18 cellular contexts compared by ENCODE assay signal in the genomic region with DNA sequence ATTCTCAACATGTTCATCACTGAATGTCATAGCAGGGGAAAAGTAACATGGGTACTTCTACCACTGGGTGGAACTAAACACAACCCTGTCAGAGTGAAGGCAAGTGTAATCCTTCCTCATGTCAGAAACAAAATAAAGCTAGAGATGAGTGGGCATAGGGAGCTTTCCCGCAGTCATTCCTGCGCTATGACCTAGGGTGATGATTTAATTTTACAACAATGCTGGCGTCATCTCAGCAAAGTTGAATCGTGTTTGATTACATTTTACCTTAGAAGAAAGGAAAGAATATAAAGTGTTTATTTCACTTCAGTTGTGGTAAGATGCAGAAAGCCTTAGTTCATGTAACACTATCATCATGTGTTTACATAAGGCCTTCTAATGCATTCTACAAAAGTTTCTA.
A peak's percentile ranks its signal among the peaks of the same experiment; 100 is the strongest.
DNase-seq lines count a peak whose midpoint lies in the region; ATAC-seq, FAIRE-seq and TF ChIP-seq lines count a peak whose summit lies in the region.
"Had no signal": no experiment of that assay in that cellular context is flagged by ENCODE, and none has a peak within 500 bp of the region (broad histone marks: within the 10 kb centered on the region; RNA-seq: fewer than 3 reads in every experiment).

No MANE protein-coding gene starts in this region.

- no peak overlapping the region for H2AFZ ChIP-seq in ACC112 (ENCODE audit: low read length, unreplicated experiment)
- H2AFZ ChIP-seq in astrocyte (ENCODE audit: low read depth, low read length), result no peak overlapping the region
- H2AFZ ChIP-seq in hepatocyte, result no peak overlapping the region
- H2AFZ ChIP-seq: GM23338 had no signal

- H3K4me3 ChIP-seq in ACC112 (ENCODE audit: low read depth, low read length) (no peak overlapping the region), astrocyte (ENCODE audit: insufficient read depth, low read depth, low read length) (no peak overlapping the region), fibroblast of mammary gland (ENCODE audit: control insufficient read depth, low read depth, low read length) (no peak overlapping the region), hepatocyte (no peak overlapping the region)
- H3K4me3 ChIP-seq: GM12878, GM23338 had no signal

- peak; percentile 80 for DNase-seq in astrocyte (ENCODE audit: low read depth)
- peak; percentile 22 for DNase-seq in fibroblast of mammary gland (ENCODE audit: low read depth)
- DNase-seq in NCI-H1417 (lab: John Stamatoyannopoulos, UW), result no peak
- DNase-seq in activated CD4-positive, alpha-beta T cell treated with anti-CD3 and anti-CD28 coated beads, Interleukin-2, amount 50 U/mL, for 4 hours, result no peak
- DNase-seq in hepatocyte (ENCODE audit: low spot score), result no peak
- DNase-seq: 8988T, Caco-2, NCI-H1436, NCI-H2081, NCI-H526, RPMI8226 had no signal

- no peaks in the 10 kb centered on the region for H3K27me3 Mint-ChIP-seq in astrocyte (ENCODE audit: low read depth, unreplicated experiment)
- H3K27me3 Mint-ChIP-seq: IgD-negative memory B cell had no signal

- H3K27me3 ChIP-seq in ACC112 (ENCODE audit: insufficient read depth, low read length), result no peaks in the 10 kb centered on the region
- no peaks in the 10 kb centered on the region for H3K27me3 ChIP-seq in astrocyte (ENCODE audit: insufficient read depth, low read length)
- H3K27me3 ChIP-seq in hepatocyte, result no peaks in the 10 kb centered on the region

- H3K36me3 Mint-ChIP-seq in astrocyte (ENCODE audit: low read depth, unreplicated experiment), result no peaks in the 10 kb centered on the region
- H3K36me3 Mint-ChIP-seq: IgD-negative memory B cell had no signal

- H3K4me2 ChIP-seq in astrocyte (ENCODE audit: low read length) (no peak overlapping the region), hepatocyte (no peak overlapping the region)
- H3K4me2 ChIP-seq: GM23338 had no signal

- peaks cover 10% of the 10 kb centered on the region for H3K4me1 Mint-ChIP-seq in astrocyte (ENCODE audit: low read depth, unreplicated experiment)
- H3K4me1 Mint-ChIP-seq: GM23338, IgD-negative memory B cell had no signal

- no peaks in the 10 kb centered on the region for H3K9me3 ChIP-seq in astrocyte (ENCODE audit: insufficient read depth, low read depth, low read length)
- no peaks in the 10 kb centered on the region for H3K9me3 ChIP-seq in hepatocyte (ENCODE audit: low read depth)
- H3K9me3 ChIP-seq: Caco-2 had no signal

- no peaks in the 10 kb centered on the region for H4K20me1 ChIP-seq in astrocyte (ENCODE audit: insufficient read depth, low read length)
- no peaks in the 10 kb centered on the region for H4K20me1 ChIP-seq in hepatocyte (ENCODE audit: insufficient read depth, poor library complexity, severe bottlenecking)

- H3K4me1 ChIP-seq in ACC112 (ENCODE audit: control insufficient read depth, insufficient read depth, low read length, unreplicated experiment) (peaks cover 50% of the 10 kb centered on the region), astrocyte (ENCODE audit: insufficient read depth, low read length) (peaks cover 10% of the 10 kb centered on the region), hepatocyte (ENCODE audit: insufficient read depth) (no peaks in the 10 kb centered on the region)
- H3K4me1 ChIP-seq: Caco-2 had no signal

- 75% methylated on average over 4 of the region's 4 CpGs for WGBS in hepatocyte (ENCODE audit: low lambda C conversion rate, missing lambda C conversion rate)

- ATAC-seq in HG02852 (IDR thresholded peaks at IDR 0.05; ENCODE audit: unreplicated experiment), result peak; percentile 10
- ATAC-seq in GM19397 (IDR thresholded peaks at IDR 0.05; ENCODE audit: unreplicated experiment), result no peak
- ATAC-seq: GM23338 had no signal

- peaks cover 3% of the 10 kb centered on the region for H3K9me3 Mint-ChIP-seq in astrocyte (ENCODE audit: unreplicated experiment)
- H3K9me3 Mint-ChIP-seq: GM23338 had no signal

- H3K9me2 ChIP-seq in hepatocyte (replicated peaks; ENCODE audit: insufficient read depth), result no peaks in the 10 kb centered on the region

- no peak for TF ChIP-seq CTCF in astrocyte (IDR thresholded peaks at IDR 0.05; ENCODE audit: insufficient read depth, low read depth, low read length)
- TF ChIP-seq CTCF in fibroblast of mammary gland (conservative IDR thresholded peaks at IDR 0.05; ENCODE audit: control insufficient read depth, insufficient read depth, low read depth, low read length), result no peak
- no peak for TF ChIP-seq CTCF in hepatocyte (IDR thresholded peaks at IDR 0.05; ENCODE audit: poor library complexity)

- H3K79me2 ChIP-seq in ACC112 (ENCODE audit: control insufficient read depth, insufficient read depth, low read length, unreplicated experiment) (no peaks in the 10 kb centered on the region), astrocyte (ENCODE audit: insufficient read depth, low read length) (no peaks in the 10 kb centered on the region), hepatocyte (no peaks in the 10 kb centered on the region)

- no peak overlapping the region for H3K9ac ChIP-seq in astrocyte (ENCODE audit: low read length)

- no peak overlapping the region for H3K4me3 Mint-ChIP-seq in astrocyte (ENCODE audit: unreplicated experiment)
- H3K4me3 Mint-ChIP-seq: GM23338, IgD-negative memory B cell had no signal

- no peak for FAIRE-seq in astrocyte (lab: Jason Lieb, UNC)
- FAIRE-seq: GM12878, GM18507 had no signal

- H3K36me3 ChIP-seq in ACC112 (ENCODE audit: insufficient read depth, low read length) (no peaks in the 10 kb centered on the region), astrocyte (ENCODE audit: insufficient read depth, low read length) (no peaks in the 10 kb centered on the region), hepatocyte (replicated peaks; ENCODE audit: insufficient read depth, low read depth) (no peaks in the 10 kb centered on the region)

- no peak overlapping the region for H3K27ac Mint-ChIP-seq in astrocyte (ENCODE audit: unreplicated experiment)
- H3K27ac Mint-ChIP-seq: GM23338, IgD-negative memory B cell had no signal

- H3K27ac ChIP-seq in ACC112 (ENCODE audit: low read depth, low read length) (peak overlapping the region; percentile 8; the same call in 1 of the 2 replicates), astrocyte (ENCODE audit: low read depth, low read length) (peak overlapping the region; percentile 41), hepatocyte (no peak overlapping the region)

Comparison
In these comparisons a context has a peak if more than half of its experiments do, and no peak if none do; other contexts are left out.
1. DNase-seq: peak in astrocyte (single experiment) and fibroblast of mammary gland (single experiment); none in NCI-H1417 (0 of 3), activated CD4-positive, alpha-beta T cell treated with anti-CD3 and anti-CD28 coated beads, Interleukin-2, amount 50 U/mL, for 4 hours (0 of 2) and hepatocyte (single experiment).